12 cellular contexts compared by ENCODE assay signal in genomic region chr17:81418710-81419332, GRCh38. TPM values are rescaled to one million over a fixed set of nuclear protein-coding genes. Genes with fewer than 3 reads are reported as not detected.
DNase-seq lines count a peak whose midpoint lies in the region; ATAC-seq, FAIRE-seq and TF ChIP-seq lines count a peak whose summit lies in the region.
"Had no signal": no experiment of that assay in that cellular context is flagged by ENCODE, and none has a peak within 500 bp of the region (broad histone marks: within the 10 kb centered on the region; RNA-seq: fewer than 3 reads in every experiment).

No MANE protein-coding gene starts in this region.

- CTCF ChIA-PET in K562 (lab: Yijun Ruan, JAX; ENCODE audit: low intra/inter-chr PET ratio), result no interaction called here
- CTCF ChIA-PET in activated CD8-positive, alpha-beta T cell treated with anti-CD3 and anti-CD28 coated beads for 36 hours (lab: Charles Lee), result no interaction called here

- TF ChIP-seq CTCF in K562 (IDR thresholded peaks at IDR 0.05 in 2 of 3, conservative IDR thresholded peaks at IDR 0.05 in 1 of 3; ENCODE audit: insufficient read depth in 2 of 3, low read depth in 1 of 3, low read length in 3 of 3) (no peak), left lung (IDR thresholded peaks at IDR 0.05) (no peak), suprapubic skin (IDR thresholded peaks at IDR 0.05) (no peak)
- TF ChIP-seq CTCF in activated CD8-positive, alpha-beta T cell treated with anti-CD3 and anti-CD28 coated beads for 36 hours (IDR thresholded peaks at IDR 0.05), result no peak

- H3K4me3 ChIP-seq in K562 (no peak overlapping the region), left lung (no peak overlapping the region), suprapubic skin (peak overlapping the region; percentile 37)

- H3K27ac ChIP-seq in K562 (ENCODE audit: extremely low read depth, low read depth, low read length), result no peak overlapping the region
- H3K27ac ChIP-seq in left lung, result peak overlapping the region; percentile 80 to 86
- H3K27ac ChIP-seq in suprapubic skin, result peak overlapping the region; percentile 90

- no peaks in the 10 kb centered on the region for H3K4me1 Mint-ChIP-seq in activated CD8-positive, alpha-beta T cell treated with anti-CD3 and anti-CD28 coated beads for 36 hours (ENCODE audit: low read depth)
- H3K4me1 Mint-ChIP-seq: IgD-negative memory B cell had no signal

- H4K20me1 ChIP-seq in K562 (replicated peaks; ENCODE audit: control insufficient read depth, insufficient read depth, low read length), result no peaks in the 10 kb centered on the region

- WGBS in K562 (ENCODE audit: insufficient coverage, low coverage, missing lambda C conversion rate), result 61% methylated on average over 11 of the region's 14 CpGs
- 14% methylated on average over 4 of the region's 14 CpGs for WGBS in suprapubic skin

- DNase-seq in NCI-H1105 treated with DMSO at 0.1 percent for 48 hours (lab: John Stamatoyannopoulos, UW), result peak; percentile 24
- DNase-seq in NCI-H1105 (lab: John Stamatoyannopoulos, UW), result no peak
- DNase-seq in K562 (ENCODE audit: extremely low read depth in 1 of 4, low spot score in 3 of 4), result no peak
- DNase-seq in left lung, result no peak
- no peak for DNase-seq in suprapubic skin (ENCODE audit: low spot score in 2 of 2)
- DNase-seq in activated CD8-positive, alpha-beta T cell treated with anti-CD3 and anti-CD28 coated beads for 36 hours, result no peak
- DNase-seq: H9; naive B cell; stimulated activated CD8-positive, alpha-beta memory T cell treated with anti-CD3 and anti-CD28 coated beads, Interleukin-4, amount 100 ng/mL, for 48 hours had no signal

- H3K27me3 Mint-ChIP-seq in activated CD8-positive, alpha-beta T cell treated with anti-CD3 and anti-CD28 coated beads for 36 hours, result no peaks in the 10 kb centered on the region
- H3K27me3 Mint-ChIP-seq: IgD-negative memory B cell had no signal

- H3K79me2 ChIP-seq in K562 (ENCODE audit: control insufficient read depth, insufficient read depth, low read length), result no peaks in the 10 kb centered on the region; the same call in 2 of the 3 replicates

- TF ChIP-seq POLR2A in K562 (conservative IDR thresholded peaks at IDR 0.05), result no peak
- TF ChIP-seq POLR2A in suprapubic skin (IDR thresholded peaks at IDR 0.05), result no peak

- in situ Hi-C loops in K562 (cut with MboI), result no loop called here

- intact Hi-C loops in K562 (cut with micrococcal nuclease) (no loop called here), left lung (cut with DNase I) (no loop called here)
- intact Hi-C loops in activated CD8-positive, alpha-beta T cell treated with anti-CD3 and anti-CD28 coated beads for 36 hours (cut with micrococcal nuclease), result no loop called here

- peaks cover 2 to 85% of the 10 kb centered on the region in 2 experiments; a peak in 4 of 5 replicates for H3K4me1 ChIP-seq in K562 (replicated peaks in 1 of 2; ENCODE audit: control insufficient read depth in 2 of 2, insufficient read depth in 2 of 2, low read length in 2 of 2)
- H3K4me1 ChIP-seq in left lung, result peaks cover 46 to 61% of the 10 kb centered on the region in 2 donors
- peaks cover 74% of the 10 kb centered on the region for H3K4me1 ChIP-seq in suprapubic skin

- H3K9me3 ChIP-seq in K562 (replicated peaks; ENCODE audit: control insufficient read depth, insufficient read depth, low read depth, low read length) (no peaks in the 10 kb centered on the region), left lung (no peaks in the 10 kb centered on the region), suprapubic skin (no peaks in the 10 kb centered on the region)

- no peak overlapping the region for H2AFZ ChIP-seq in K562 (ENCODE audit: low read depth, low read length)

- H3K27ac Mint-ChIP-seq in activated CD8-positive, alpha-beta T cell treated with anti-CD3 and anti-CD28 coated beads for 36 hours, result no peak overlapping the region
- H3K27ac Mint-ChIP-seq: H9, IgD-negative memory B cell had no signal

- 0 out of 2 replicates have a peak overlapping the region, but pooled peaks have one; percentile 25 for H3K4me2 ChIP-seq in K562 (ENCODE audit: insufficient read depth, low read length)

- no peak for TF ChIP-seq RAD21 in K562 (CRISPR knock-in tag; conservative IDR thresholded peaks at IDR 0.05 in 1 of 2, IDR thresholded peaks at IDR 0.05 in 1 of 2)

- no peaks in the 10 kb centered on the region; the same call in 2 of the 3 replicates for H3K36me3 ChIP-seq in K562 (ENCODE audit: control insufficient read depth, insufficient read depth, low read length)
- H3K36me3 ChIP-seq in left lung, result no peaks in the 10 kb centered on the region
- H3K36me3 ChIP-seq in suprapubic skin, result no peaks in the 10 kb centered on the region

- no peak for FAIRE-seq in K562 (lab: Jason Lieb, UNC)

- H3K9ac ChIP-seq in K562 (ENCODE audit: insufficient read depth in 1 of 2, low read depth in 2 of 2, low read length in 2 of 2), result peak overlapping the region in 1 of 2 experiments; percentile 33; a peak in 1 of 4 replicates

- H3K4me3 Mint-ChIP-seq in activated CD8-positive, alpha-beta T cell treated with anti-CD3 and anti-CD28 coated beads for 36 hours, result no peak overlapping the region
- H3K4me3 Mint-ChIP-seq: H9, IgD-negative memory B cell, naive B cell had no signal

- no peaks in the 10 kb centered on the region for H3K36me3 Mint-ChIP-seq in activated CD8-positive, alpha-beta T cell treated with anti-CD3 and anti-CD28 coated beads for 36 hours (ENCODE audit: low read depth)
- H3K36me3 Mint-ChIP-seq: IgD-negative memory B cell, naive B cell had no signal

- ATAC-seq in K562 (peak; percentile 28), left lung (peak; percentile 3), GM21381 (IDR thresholded peaks at IDR 0.05; ENCODE audit: unreplicated experiment) (no peak), GM18867 (IDR thresholded peaks at IDR 0.05; ENCODE audit: unreplicated experiment) (no peak)
- ATAC-seq in activated CD8-positive, alpha-beta T cell treated with anti-CD3 and anti-CD28 coated beads for 36 hours, result no peak

- H3K9me3 Mint-ChIP-seq in activated CD8-positive, alpha-beta T cell treated with anti-CD3 and anti-CD28 coated beads for 36 hours, result no peaks in the 10 kb centered on the region
- H3K9me3 Mint-ChIP-seq: H9 had no signal

- H3K9me1 ChIP-seq in K562 (ENCODE audit: control insufficient read depth, insufficient read depth, low read length), result no peaks in the 10 kb centered on the region

- POLR2A ChIA-PET in K562 (lab: Yijun Ruan, JAX), result interaction anchor here (0.6 to 1.8 kb wide), 4 partner anchors 10 to 90 kb away, joined by 3 to 6 read pairs (median 4); no protein-coding TSS in a partner anchor
- POLR2A ChIA-PET in activated CD8-positive, alpha-beta T cell treated with anti-CD3 and anti-CD28 coated beads for 36 hours (lab: Charles Lee), result interaction anchor here (0.7 kb wide), 1 partner anchor 153 kb away, joined by 4 read pairs; no protein-coding TSS in a partner anchor

- no TSS peak for BruUV-seq in K562 (replicated peaks; lab: Mats Ljungman, UMichigan)

- TF ChIP-seq EP300 in K562 (IDR thresholded peaks at IDR 0.05; ENCODE audit: low read length) (no peak), suprapubic skin (IDR thresholded peaks at IDR 0.05) (no peak)

- H3K27me3 ChIP-seq in K562 (ENCODE audit: control insufficient read depth in 2 of 2, insufficient read depth in 2 of 2, low read length in 2 of 2) (no peaks in the 10 kb centered on the region; a peak in 1 of 5 replicates), left lung (peaks cover 0 to 12% of the 10 kb centered on the region in 2 donors), suprapubic skin (no peaks in the 10 kb centered on the region)

TF ChIP-seq in K562, 482 proteins besides CTCF, POLR2A, EP300 and RAD21 (continues in another document):
- no peak for TF ChIP-seq HNRNPL (IDR thresholded peaks at IDR 0.05; ENCODE audit: low read depth, low read length)
- no peak for TF ChIP-seq STAT5A (IDR thresholded peaks at IDR 0.05; ENCODE audit: borderline replicate concordance, low read length)
- TF ChIP-seq CREBBP (IDR thresholded peaks at IDR 0.05; ENCODE audit: low read depth, low read length), result no peak
- no peak for TF ChIP-seq ZSCAN29 (IDR thresholded peaks at IDR 0.05)
- TF ChIP-seq RBM22 (IDR thresholded peaks at IDR 0.05; ENCODE audit: low read depth, low read length, poor library complexity, severe bottlenecking), result peak; percentile 5
- no peak for TF ChIP-seq SMARCE1 (IDR thresholded peaks at IDR 0.05)
- TF ChIP-seq USF2 (CRISPR knock-in tag; IDR thresholded peaks at IDR 0.05), result no peak
- peak; percentile 1; the same call in 1 of the 2 replicates for TF ChIP-seq RBFOX2 (IDR thresholded peaks at IDR 0.05; ENCODE audit: low read depth, low read length)

RNA-seq across cellular contexts. Expression of gene BAHCC1, which starts 23.6 kb away (rescaled TPM):
- total RNA-seq in K562 (2011; cell fraction: chromatin; rRNA removed; ENCODE audit: low replicate concordance), result 32.5 and 87.9 TPM in 2 replicates
- 48.6 and 57.5 TPM in 2 replicates for total RNA-seq in K562 (2011; cell fraction: nucleolus; rRNA removed)
- 39.0 and 40.6 TPM in 2 replicates for total RNA-seq in K562 (2011; cell fraction: nucleoplasm; rRNA removed)
- 11.1 and 13.9 TPM in 2 replicates for total RNA-seq in K562 (2014; rRNA removed)
- total RNA-seq in K562 (2014; rRNA removed; fragmentation: Illumina TruSeq; extraction: Trizol), result 2.1 and 2.6 TPM in 2 replicates
- total RNA-seq in K562 (2015; rRNA removed; fragmentation: Illumina TruSeq; extraction: Trizol), result 5.0 and 6.5 TPM in 2 replicates
- total RNA-seq in K562 (2021), result 20.8 and 26.9 TPM in 2 replicates
- 4.4 and 11.8 TPM in 2 replicates for polyA plus RNA-seq in K562 (2011; rRNA removed)
- polyA plus RNA-seq in K562 (2011; cell fraction: cytosol; rRNA removed), result 8.6 and 8.8 TPM in 2 replicates
- 112 and 139 TPM in 2 replicates for polyA plus RNA-seq in K562 (2011; cell fraction: nucleus; rRNA removed)
- polyA plus RNA-seq in K562 (2012), result 14.4 and 22.5 TPM in 2 replicates
- polyA plus RNA-seq in K562 (2014; fragmentation: Illumina TruSeq; extraction: Trizol), result 5.5 and 6.8 TPM in 2 replicates
- polyA plus RNA-seq in K562 (2014; fragmentation: Nextera tagmentation; extraction: Ambion mirVana), result under 1 TPM; 0.14 to 0.24 TPM
- 17.2 and 23.3 TPM in 2 replicates for polyA plus RNA-seq in K562 (2014; rRNA removed)
- 0.72 and 2.7 TPM in 2 replicates for polyA minus RNA-seq in K562 (2011; rRNA and poly(A)+ RNA removed)
- polyA minus RNA-seq in K562 (2011; cell fraction: cytosol; rRNA and poly(A)+ RNA removed), result 6.8 and 8.7 TPM in 2 replicates
- polyA minus RNA-seq in K562 (2011; cell fraction: nucleus; rRNA and poly(A)+ RNA removed), result 12.7 and 15.3 TPM in 2 replicates
- total RNA-seq in left lung, result 10 to 100 TPM; 13.6 to 19.8 TPM
- 10 to 100 TPM in 2 of 4 donors, 1 to 10 TPM in 2; 4.5 to 19.3 (median 12.2) TPM for total RNA-seq in suprapubic skin
- under 1 TPM; 0.40 to 0.65 TPM for total RNA-seq in activated CD8-positive, alpha-beta T cell treated with anti-CD3 and anti-CD28 coated beads for 36 hours
- polyA plus RNA-seq: IgD-negative memory B cell had no signal

Comparison
In these comparisons a context has a peak if more than half of its experiments do, and no peak if none do; other contexts are left out.
1. ATAC-seq: peak in K562 (single experiment) and left lung (single experiment); none in GM21381 (single experiment), activated CD8-positive, alpha-beta T cell treated with anti-CD3 and anti-CD28 coated beads for 36 hours (single experiment) and GM18867 (single experiment).